23 cellular contexts compared by ENCODE assay signal in genomic region chr19:42067315-42067888, GRCh38.
"Had no signal": no experiment of that assay in that cellular context is flagged by ENCODE, and none has a peak within 500 bp of the region (broad histone marks: within the 10 kb centered on the region; RNA-seq: fewer than 3 reads in every experiment).

No MANE protein-coding gene starts in this region.

- H3K4me3 ChIP-seq: heart right ventricle, left lung, mucosa of descending colon, skin epidermis, tibial nerve, vagina had no signal

- H3K36me3 Mint-ChIP-seq: natural killer cell had no signal

- DNase-seq: activated naive CD4-positive, alpha-beta T cell treated with anti-CD3 and anti-CD28 coated beads for 36 hours; activated T-cell treated with anti-CD3 and anti-CD28 coated beads for 4 hours; dermis blood vessel endothelial cell; heart right ventricle; left lung; mammary epithelial cell; natural killer cell; right cardiac atrium; stimulated activated CD4-positive, alpha-beta T cell treated with anti-CD3 and anti-CD28 coated beads, Interleukin-15, amount 100 ng/mL, for 24 hours; stimulated activated CD4-positive, alpha-beta T cell treated with anti-CD3 and anti-CD28 coated beads, Interleukin-4, amount 100 ng/mL, for 1 hour; stimulated activated naive CD4-positive, alpha-beta T cell treated with Interleukin-2 at 50 U/mL for 16 hours; T-helper 9 cell had no signal

- H3K27me3 ChIP-seq: ascending aorta, vagina had no signal

- H3K27ac Mint-ChIP-seq: activated naive CD4-positive, alpha-beta T cell treated with anti-CD3 and anti-CD28 coated beads for 36 hours; natural killer cell; progenitor cell of endocrine pancreas had no signal

- H3K4me1 ChIP-seq: breast epithelium, left lung had no signal

- FAIRE-seq: frontal cortex, keratinocyte had no signal

- H3K9me3 ChIP-seq: ascending aorta, breast epithelium, heart right ventricle, left lung, mucosa of descending colon, tibial nerve, vagina had no signal

- H3K4me3 Mint-ChIP-seq: activated naive CD4-positive, alpha-beta T cell treated with anti-CD3 and anti-CD28 coated beads for 36 hours; natural killer cell had no signal

- H3K36me3 ChIP-seq: breast epithelium, heart right ventricle, left lung, vagina had no signal

- ATAC-seq: activated CD4-positive, CD25-positive, alpha-beta regulatory T cell treated with anti-CD3 and anti-CD28 coated beads, Interleukin-2, amount 50 U/mL, for 24 hours; heart right ventricle; left lung; mucosa of descending colon; natural killer cell; right cardiac atrium had no signal

- H3K9me3 Mint-ChIP-seq: activated naive CD4-positive, alpha-beta T cell treated with anti-CD3 and anti-CD28 coated beads for 36 hours; natural killer cell had no signal

- H3K27ac ChIP-seq: breast epithelium, epithelial cell of prostate, heart right ventricle, left lung, skin epidermis, tibial nerve, vagina had no signal

- H3K4me1 Mint-ChIP-seq: natural killer cell had no signal
